Comparison of ENCODE assay signal across 10 cellular contexts in genomic region chr6:75609639-75610590, GRCh38. TPM values are rescaled to one million over a fixed set of nuclear protein-coding genes. Genes with fewer than 3 reads are reported as not detected.
DNase-seq lines count a peak whose midpoint lies in the region; FAIRE-seq and TF ChIP-seq lines count a peak whose summit lies in the region.
"Had no signal": no experiment of that assay in that cellular context is flagged by ENCODE, and none has a peak within 500 bp of the region (broad histone marks: within the 10 kb centered on the region; RNA-seq: fewer than 3 reads in every experiment).

No MANE protein-coding gene starts in this region.

- H3K9me3 Mint-ChIP-seq in osteocyte (ENCODE audit: unreplicated experiment) (peaks cover 5% of the 10 kb centered on the region), glutamatergic neuron (ENCODE audit: unreplicated experiment) (no peaks in the 10 kb centered on the region)
- H3K9me3 Mint-ChIP-seq: activated CD4-positive, alpha-beta memory T cell treated with anti-CD3 and anti-CD28 coated beads, Interleukin-2, amount 10 ng/mL, durations not matched to agents 7 days and 5 days had no signal

- H3K4me3 Mint-ChIP-seq in osteocyte (ENCODE audit: unreplicated experiment): no peak overlapping the region
- no peak overlapping the region for H3K4me3 Mint-ChIP-seq in glutamatergic neuron (ENCODE audit: unreplicated experiment)
- H3K4me3 Mint-ChIP-seq: activated CD4-positive, alpha-beta memory T cell treated with anti-CD3 and anti-CD28 coated beads, Interleukin-2, amount 10 ng/mL, durations not matched to agents 7 days and 5 days had no signal

- no peak overlapping the region for H2AFZ ChIP-seq in OCI-LY7 (ENCODE audit: low read length)
- H2AFZ ChIP-seq in H1 (ENCODE audit: low read length): no peak overlapping the region

- H2BK12ac ChIP-seq in H1 (ENCODE audit: low read depth, low read length): no peak overlapping the region

- H3K18ac ChIP-seq in H1 (ENCODE audit: extremely low read depth, low read length): no peak overlapping the region

- H3K56ac ChIP-seq in H1 (replicated peaks; ENCODE audit: insufficient read length, low read depth, low read length): no peak overlapping the region

- no peak overlapping the region for H4K8ac ChIP-seq in H1 (ENCODE audit: extremely low read depth, insufficient read depth, low read length)

- H3K27me3 Mint-ChIP-seq in osteocyte (ENCODE audit: unreplicated experiment) (no peaks in the 10 kb centered on the region), glutamatergic neuron (ENCODE audit: unreplicated experiment) (peaks cover 2% of the 10 kb centered on the region)
- H3K27me3 Mint-ChIP-seq: activated CD4-positive, alpha-beta memory T cell treated with anti-CD3 and anti-CD28 coated beads, Interleukin-2, amount 10 ng/mL, durations not matched to agents 7 days and 5 days had no signal

- no TSS peak for BruUV-seq in OCI-LY7 (replicated peaks; lab: Mats Ljungman, UMichigan)

- peak overlapping the region; percentile 33 for H3K27ac Mint-ChIP-seq in osteocyte (ENCODE audit: unreplicated experiment)
- H3K27ac Mint-ChIP-seq in glutamatergic neuron (ENCODE audit: unreplicated experiment): no peak overlapping the region
- H3K27ac Mint-ChIP-seq: activated CD4-positive, alpha-beta memory T cell treated with anti-CD3 and anti-CD28 coated beads, Interleukin-2, amount 10 ng/mL, durations not matched to agents 7 days and 5 days had no signal

- TF ChIP-seq CTCF in OCI-LY7 (conservative IDR thresholded peaks at IDR 0.05; ENCODE audit: low read length): no peak
- TF ChIP-seq CTCF in H1 (IDR thresholded peaks at IDR 0.05; ENCODE audit: control extremely low read depth in 1 of 3, insufficient read depth in 1 of 3, low read depth in 1 of 3, low read length in 3 of 3): no peak
- no peak for TF ChIP-seq CTCF in osteocyte (IDR thresholded peaks at IDR 0.05)
- no peak for TF ChIP-seq CTCF in glutamatergic neuron (IDR thresholded peaks at IDR 0.05; ENCODE audit: partially characterized antibody, unreplicated experiment)

- H3K9me3 ChIP-seq in OCI-LY7 (ENCODE audit: low read length): peaks cover 5% of the 10 kb centered on the region; the same call in 1 of the 2 replicates
- H3K9me3 ChIP-seq in H1 (ENCODE audit: insufficient read depth in 2 of 2, low read depth in 1 of 2, low read length in 1 of 2): no peaks in the 10 kb centered on the region

- H2BK120ac ChIP-seq in H1 (replicated peaks; ENCODE audit: low read depth, low read length): no peak overlapping the region

- POLR2A ChIA-PET in OCI-LY7 (lab: Charles Lee) (interaction anchor here (0.6 to 2.5 kb wide), 4 partner anchors 11 to 369 kb away, joined by 4 to 11 read pairs (median 6); no protein-coding TSS in a partner anchor), H1 (lab: Charles Lee; ENCODE audit: partially characterized antibody) (interaction anchor here (1.1 to 6.1 kb wide), 3 partner anchors 7 to 14 kb away, joined by 3 to 48 read pairs (median 3); partner anchors contain the start of gene SENP6)

- no peaks in the 10 kb centered on the region for H3K23me2 ChIP-seq in H1 (ENCODE audit: low read depth, low read length)

- H4K5ac ChIP-seq in H1 (ENCODE audit: insufficient read length, low read depth, low read length): no peak overlapping the region

- H3K4me2 ChIP-seq in OCI-LY7 (ENCODE audit: low read length) (peak overlapping the region; percentile 53; the same call in 1 of the 2 replicates), H1 (ENCODE audit: insufficient read depth in 1 of 2, low read depth in 2 of 2, low read length in 2 of 2) (0 out of 4 replicates have a peak overlapping the region, but pooled peaks of 1 of the 2 experiments have one; percentile 10)

- H3K79me1 ChIP-seq in H1 (ENCODE audit: low read depth, low read length): no peaks in the 10 kb centered on the region; the same call in 1 of the 2 replicates

- H3K4me1 Mint-ChIP-seq in osteocyte (ENCODE audit: unreplicated experiment) (peaks cover 80% of the 10 kb centered on the region), glutamatergic neuron (ENCODE audit: low read depth, unreplicated experiment) (peaks cover 20% of the 10 kb centered on the region)

- H3K9me2 ChIP-seq in OCI-LY7 (ENCODE audit: insufficient read depth, low read length): no peaks in the 10 kb centered on the region

- no peak overlapping the region for H2BK15ac ChIP-seq in H1 (ENCODE audit: low read length)

- H4K20me1 ChIP-seq in OCI-LY7 (ENCODE audit: insufficient read depth, low read length): peaks cover 42% of the 10 kb centered on the region
- H4K20me1 ChIP-seq in H1 (replicated peaks in 1 of 2; ENCODE audit: control insufficient read depth in 1 of 2, insufficient read depth in 2 of 2, low read length in 2 of 2): peaks cover 19 to 20% of the 10 kb centered on the region in 2 experiments

- H3K4me1 ChIP-seq in OCI-LY7 (ENCODE audit: insufficient read depth, low read length, poor library complexity, severe bottlenecking) (peaks cover 60% of the 10 kb centered on the region), H1 (replicated peaks in 1 of 4; ENCODE audit: control insufficient read depth in 3 of 4, insufficient read depth in 4 of 4, low read length in 3 of 4) (peaks cover 0 to 10% (median 4%) of the 10 kb centered on the region in 4 experiments; a peak in 4 of 7 replicates)

- no peak overlapping the region for H3K4me3 ChIP-seq in OCI-LY7 (ENCODE audit: low read depth, low read length, poor library complexity, severe bottlenecking)
- H3K4me3 ChIP-seq in H1 (ENCODE audit: extremely low read depth in 1 of 4, insufficient read depth in 2 of 4, low read depth in 3 of 4, low read length in 4 of 4): no peak overlapping the region
- H3K4me3 ChIP-seq: cardiac muscle cell had no signal

- H3K36me3 ChIP-seq in OCI-LY7 (ENCODE audit: insufficient read depth, low read length): peaks cover 32% of the 10 kb centered on the region
- no peaks in the 10 kb centered on the region for H3K36me3 ChIP-seq in H1 (ENCODE audit: control insufficient read depth in 2 of 4, insufficient read depth in 4 of 4, low read length in 3 of 4)
- H3K36me3 ChIP-seq: cardiac muscle cell had no signal

- no peaks in the 10 kb centered on the region for H3K27me3 ChIP-seq in H1 (replicated peaks in 1 of 4; ENCODE audit: control insufficient read depth in 3 of 4, extremely low read depth in 1 of 4, insufficient read depth in 3 of 4, low read length in 3 of 4)
- H3K27me3 ChIP-seq: cardiac muscle cell had no signal

- H3K9ac ChIP-seq in H1 (replicated peaks in 1 of 4; ENCODE audit: extremely low read depth in 1 of 4, low read depth in 3 of 4, low read length in 3 of 4): no peak overlapping the region

- no peak overlapping the region for H3K4ac ChIP-seq in H1 (replicated peaks; ENCODE audit: insufficient read length, low read depth, low read length)

- TF ChIP-seq RAD21 in H1 (IDR thresholded peaks at IDR 0.05 in 1 of 2, conservative IDR thresholded peaks at IDR 0.05 in 1 of 2; ENCODE audit: low read depth in 2 of 2, low read length in 2 of 2): no peak

- no peak overlapping the region for H2BK20ac ChIP-seq in H1 (ENCODE audit: low read length)

- FAIRE-seq in H1 (lab: Jason Lieb, UNC) (no peak), GM12892 (lab: Jason Lieb, UNC) (no peak)

- no peak for TF ChIP-seq EP300 in H1 (IDR thresholded peaks at IDR 0.05; ENCODE audit: borderline replicate concordance in 1 of 2, low read depth in 2 of 2, low read length in 2 of 2)

- H2AK5ac ChIP-seq in H1 (ENCODE audit: low read depth, low read length): no peak overlapping the region

- peaks cover 8% of the 10 kb centered on the region for H3K36me3 Mint-ChIP-seq in osteocyte (ENCODE audit: unreplicated experiment)
- no peaks in the 10 kb centered on the region for H3K36me3 Mint-ChIP-seq in glutamatergic neuron (ENCODE audit: unreplicated experiment)

- CTCF ChIA-PET in OCI-LY7 (lab: Charles Lee; ENCODE audit: unreplicated experiment): no interaction called here
- CTCF ChIA-PET in H1 (lab: Charles Lee; ENCODE audit: partially characterized antibody): interaction anchor here (0.6 to 1.7 kb wide), 3 partner anchors 11 to 78 kb away, joined by 3 to 4 read pairs (median 4); no protein-coding TSS in a partner anchor

- DNase-seq in EL (peak; percentile 41), OCI-LY7 (ENCODE audit: low spot score) (no peak), H1 (ENCODE audit: low read depth in 1 of 2, low spot score in 2 of 2) (no peak), osteocyte (ENCODE audit: extremely low spot score, unreplicated experiment) (no peak), GM12892 (ENCODE audit: insufficient read length) (no peak), DMS 273 treated with DMSO at 0.1 percent for 48 hours (lab: John Stamatoyannopoulos, UW) (no peak), glutamatergic neuron (no peak), SKM-1 treated with dmso at 0.1 percent for 144 hours (lab: John Stamatoyannopoulos, UW; ENCODE audit: unreplicated experiment) (no peak)
- DNase-seq: activated CD4-positive, alpha-beta memory T cell treated with anti-CD3 and anti-CD28 coated beads, Interleukin-2, amount 10 ng/mL, durations not matched to agents 7 days and 5 days had no signal

- TF ChIP-seq POLR2A in H1 (IDR thresholded peaks at IDR 0.05; ENCODE audit: control extremely low read depth in 1 of 2, low read depth in 2 of 2, low read length in 2 of 2) (no peak), GM12892 (IDR thresholded peaks at IDR 0.05; ENCODE audit: low read depth, low read length) (no peak)

- WGBS in H1 (ENCODE audit: extremely low coverage in 1 of 2, insufficient coverage in 1 of 2, insufficient read length in 1 of 2, insufficient replicate concordance in 2 of 2, low coverage in 1 of 2, low lambda C conversion rate in 2 of 2, missing lambda C conversion rate in 1 of 2), 2 experiments: 85% methylated on average over 6 of the region's 6 CpGs; no CpG with 5 or more reads in 1 of the 2 experiments

- H4K91ac ChIP-seq in H1 (replicated peaks; ENCODE audit: insufficient read length, low read length): no peak overlapping the region

- H3K14ac ChIP-seq in H1 (ENCODE audit: insufficient read length): no peak overlapping the region

- no peak overlapping the region for H2BK5ac ChIP-seq in H1 (ENCODE audit: low read depth, low read length)

- no peak overlapping the region for H3K27ac ChIP-seq in OCI-LY7 (ENCODE audit: low read depth, low read length, poor library complexity, severe bottlenecking)
- no peak overlapping the region for H3K27ac ChIP-seq in H1 (ENCODE audit: low read depth, low read length)
- H3K27ac ChIP-seq: cardiac muscle cell had no signal

- H3K23ac ChIP-seq in H1 (ENCODE audit: insufficient read length): no peak overlapping the region

- intact Hi-C loops in OCI-LY7 (cut with micrococcal nuclease; ENCODE audit: unreplicated experiment): loop anchor here (10.0 kb wide), 1 partner anchor 1955 kb away; the partner anchor contains the start of gene SLC17A5

- peaks cover 100% of the 10 kb centered on the region for H3K79me2 ChIP-seq in OCI-LY7 (ENCODE audit: insufficient read depth, low read depth, low read length)
- H3K79me2 ChIP-seq in H1 (ENCODE audit: control insufficient read depth in 1 of 2, insufficient read depth in 2 of 2, low read length in 2 of 2): peaks cover 50 to 100% of the 10 kb centered on the region in 2 experiments

RNA-seq across cellular contexts. Expression of gene SENP6, which starts 8.2 kb away (rescaled TPM):
- 61.1 and 63.5 TPM in 2 replicates for total RNA-seq in OCI-LY7 (2014; rRNA removed; shearing (Covaris generic))
- total RNA-seq in OCI-LY7 (2022): 85.4 and 96.2 TPM in 2 replicates
- 94.7 and 103 TPM in 2 replicates for total RNA-seq in H1 (2021; fragmentation: NEBNext Ultra II Directional; extraction: Animal tissue kit (Norgen Biotek cat#: 25700))
- 10.8 and 13.8 TPM in 2 replicates for polyA plus RNA-seq in H1 (2011; rRNA removed)
- 29.0 TPM for polyA plus RNA-seq in H1 (2011; cell fraction: cytosol; rRNA removed)
- 22.2 TPM for polyA plus RNA-seq in H1 (2011; cell fraction: nucleus; rRNA removed)
- polyA plus RNA-seq in H1 (2012, experiment 1 of 2): 27.1 to 55.9 TPM (median 32.5 TPM) in 4 replicates
- 2.4 TPM for polyA plus RNA-seq in H1 (2012, experiment 2 of 2)
- 66.5 TPM for polyA plus RNA-seq in H1 (2013, experiment 1 of 2)
- polyA plus RNA-seq in H1 (2013, experiment 2 of 2): 61.4 TPM
- polyA minus RNA-seq in H1 (2011; rRNA and poly(A)+ RNA removed): 20.1 and 30.2 TPM in 2 replicates
- 35.5 TPM for polyA minus RNA-seq in H1 (2011; cell fraction: cytosol; rRNA and poly(A)+ RNA removed)
- 117 TPM for polyA minus RNA-seq in H1 (2011; cell fraction: nucleus; rRNA and poly(A)+ RNA removed)
- 95.0 and 101 TPM in 2 replicates for total RNA-seq in osteocyte
- 44.1 TPM for polyA plus RNA-seq in GM12892 (2012; ENCODE audit: missing spikeins)
- total RNA-seq in glutamatergic neuron (ENCODE audit: unreplicated experiment): 113 TPM
